In genomic region chr10:96369890-96370574, GRCh38 we compare ENCODE assay signal across 22 cellular contexts. TPM values are rescaled to one million over a fixed set of nuclear protein-coding genes. Genes with fewer than 3 reads are reported as not detected.
DNase-seq lines count a peak whose midpoint lies in the region; ATAC-seq, FAIRE-seq and TF ChIP-seq lines count a peak whose summit lies in the region.
"Had no signal": no experiment of that assay in that cellular context is flagged by ENCODE, and none has a peak within 500 bp of the region (broad histone marks: within the 10 kb centered on the region; RNA-seq: fewer than 3 reads in every experiment).

No MANE protein-coding gene starts in this region.

- H3K4me3 ChIP-seq in HepG2 (replicated peaks in 1 of 3; ENCODE audit: insufficient read depth in 1 of 3, low read depth in 2 of 3, low read length in 3 of 3) (no peak overlapping the region), right lobe of liver (no peak overlapping the region), Panc1 (ENCODE audit: low read depth in 2 of 2, low read length in 2 of 2) (peak overlapping the region; percentile 23 to 43)
- H3K4me3 ChIP-seq: GM12878, vagina had no signal

- H3K27me3 Mint-ChIP-seq in mesothelial cell of epicardium (ENCODE audit: low read depth) = peaks cover 11% of the 10 kb centered on the region
- peaks cover 12% of the 10 kb centered on the region for H3K27me3 Mint-ChIP-seq in HFFc6 (ENCODE audit: insufficient read depth)

- TF ChIP-seq CTCF in HepG2 (CRISPR knock-in tag; IDR thresholded peaks at IDR 0.05) (no peak), right lobe of liver (IDR thresholded peaks at IDR 0.05) (no peak), Panc1 (IDR thresholded peaks at IDR 0.05) (no peak), mesothelial cell of epicardium (IDR thresholded peaks at IDR 0.05; ENCODE audit: unreplicated experiment) (no peak), HFFc6 (IDR thresholded peaks at IDR 0.05) (no peak)

- in situ Hi-C loops in HepG2 (cut with HindIII; ENCODE audit: extremely low pct_ligation_motif_present, low pct_unique_long_range_greater_than_20kb) = no loop called here
- in situ Hi-C loops in Panc1 (cut with HindIII; ENCODE audit: low pct_unique_long_range_greater_than_20kb, low sequenced_read_pairs) = no loop called here

- H3K36me3 ChIP-seq in HepG2 (replicated peaks in 1 of 2; ENCODE audit: control insufficient read depth in 1 of 2, insufficient read depth in 2 of 2, low read length in 2 of 2) = no peaks in the 10 kb centered on the region
- H3K36me3 ChIP-seq in right lobe of liver = no peaks in the 10 kb centered on the region
- H3K36me3 ChIP-seq in Panc1 (ENCODE audit: control insufficient read depth, insufficient read depth, low read length) = no peaks in the 10 kb centered on the region
- H3K36me3 ChIP-seq: vagina had no signal

- H3K4me2 ChIP-seq in HepG2 (ENCODE audit: low read depth, low read length) = no peak overlapping the region

- H3K36me3 Mint-ChIP-seq in mesothelial cell of epicardium (no peaks in the 10 kb centered on the region), HFFc6 (ENCODE audit: low read depth) (no peaks in the 10 kb centered on the region)
- H3K36me3 Mint-ChIP-seq: activated naive CD4-positive, alpha-beta T cell treated with anti-CD3 and anti-CD28 coated beads, Interleukin-2, amount 10 ng/mL, durations not matched to agents 7 days and 5 days; CD4-positive, alpha-beta memory T cell; naive B cell had no signal

- WGBS in HepG2 (ENCODE audit: low lambda C conversion rate) = 52% methylated on average over 26 of the region's 38 CpGs
- WGBS in right lobe of liver (ENCODE audit: insufficient coverage, low coverage, low lambda C conversion rate, missing lambda C conversion rate) = 77% methylated on average over 11 of the region's 38 CpGs

- no peaks in the 10 kb centered on the region for H3K4me1 Mint-ChIP-seq in mesothelial cell of epicardium
- H3K4me1 Mint-ChIP-seq in HFFc6 (ENCODE audit: low read depth) = peaks cover 23% of the 10 kb centered on the region

- TF ChIP-seq EP300 in HepG2 (IDR thresholded peaks at IDR 0.05; ENCODE audit: low read depth in 2 of 2, low read length in 2 of 2) (no peak), HepG2 (CRISPR knock-in tag; IDR thresholded peaks at IDR 0.05; ENCODE audit: borderline replicate concordance) (no peak)

- no peak for TF ChIP-seq RAD21 in HepG2 (CRISPR knock-in tag; IDR thresholded peaks at IDR 0.05)

- intact Hi-C loops in HepG2 (cut with micrococcal nuclease; ENCODE audit: unreplicated experiment) (no loop called here), right lobe of liver (cut with DNase I) (loop anchor here in 1 of 2 donors (5.0 kb wide), 1 partner anchor 137 kb away; no protein-coding TSS in a partner anchor), Panc1 (cut with micrococcal nuclease; ENCODE audit: unreplicated experiment) (loop anchor here (10.0 kb wide), 1 partner anchor 275 kb away; no protein-coding TSS in a partner anchor)

- H3K9me3 ChIP-seq in HepG2 (ENCODE audit: low read length) (no peaks in the 10 kb centered on the region), right lobe of liver (no peaks in the 10 kb centered on the region), Panc1 (ENCODE audit: control insufficient read depth, insufficient read depth, low read depth, low read length) (no peaks in the 10 kb centered on the region)
- H3K9me3 ChIP-seq: vagina had no signal

- H2AFZ ChIP-seq in HepG2 (ENCODE audit: low read length) = no peak overlapping the region

- H3K27me3 ChIP-seq in HepG2 (ENCODE audit: control insufficient read depth in 1 of 2, insufficient read depth in 2 of 2, low read length in 2 of 2) = peaks cover 2 to 20% of the 10 kb centered on the region in 2 experiments; a peak in 3 of 5 replicates
- H3K27me3 ChIP-seq in right lobe of liver = no peaks in the 10 kb centered on the region
- H3K27me3 ChIP-seq in Panc1 (ENCODE audit: control insufficient read depth, insufficient read depth, low read length) = no peaks in the 10 kb centered on the region
- H3K27me3 ChIP-seq: vagina had no signal

- H3K27ac Mint-ChIP-seq in mesothelial cell of epicardium (no peak overlapping the region), HFFc6 (no peak overlapping the region)
- H3K27ac Mint-ChIP-seq: activated naive CD4-positive, alpha-beta T cell treated with anti-CD3 and anti-CD28 coated beads, Interleukin-2, amount 10 ng/mL, durations not matched to agents 7 days and 5 days; CD4-positive, alpha-beta memory T cell; dendritic cell treated with granulocyte-macrophage colony-stimulating factor and Interleukin-4, amounts not matched to agents 40 ng/mL and 50 ng/mL, for 4 days; naive B cell; T-helper 1 cell treated with Interleukin-12 subunit alpha and Interleukin-12 subunit beta and Interleukin-4 antibody, amounts not matched to agents 30 μg/mL and 1 μg/mL, for 36 hours had no signal

- ATAC-seq in HepG2 (peak; percentile 42), right lobe of liver (no peak), Panc1 (peak; percentile 77), esophagus mucosa (peak; percentile 74), GM21576 (IDR thresholded peaks at IDR 0.05; ENCODE audit: unreplicated experiment) (no peak)
- ATAC-seq: stimulated activated naive CD8-positive, alpha-beta T cell treated with anti-CD3 and anti-CD28 coated beads, Interleukin-15, Interleukin-2, amounts not matched to agents 100 U/mL and 50 U/mL, for 24 hours had no signal

- H3K9me3 Mint-ChIP-seq in mesothelial cell of epicardium (no peaks in the 10 kb centered on the region), HFFc6 (no peaks in the 10 kb centered on the region)
- H3K9me3 Mint-ChIP-seq: activated naive CD4-positive, alpha-beta T cell treated with anti-CD3 and anti-CD28 coated beads, Interleukin-2, amount 10 ng/mL, durations not matched to agents 7 days and 5 days; CD4-positive, alpha-beta memory T cell; dendritic cell treated with granulocyte-macrophage colony-stimulating factor and Interleukin-4, amounts not matched to agents 40 ng/mL and 50 ng/mL, for 4 days; naive B cell; T-helper 1 cell treated with Interleukin-12 subunit alpha and Interleukin-12 subunit beta and Interleukin-4 antibody, amounts not matched to agents 30 μg/mL and 1 μg/mL, for 36 hours had no signal

- CTCF ChIA-PET in HepG2 (lab: Yijun Ruan, JAX; ENCODE audit: low intra/inter-chr PET ratio, low total read pairs) = interaction anchor here (1.6 kb wide), 1 partner anchor 141 kb away, joined by 3 read pairs; no protein-coding TSS in a partner anchor
- CTCF ChIA-PET in Panc1 (lab: Charles Lee) = interaction anchor here (0.5 to 1.5 kb wide), 7 partner anchors 9 to 459 kb away, joined by 3 to 5 read pairs (median 3); partner anchors contain the start of genes OPALIN and TLL2

- H3K27ac ChIP-seq in HepG2 (ENCODE audit: extremely low read length, insufficient read depth, low read length) = no peak overlapping the region
- H3K27ac ChIP-seq in right lobe of liver = no peak overlapping the region
- peak overlapping the region; percentile 26; the same call in 1 of the 2 replicates for H3K27ac ChIP-seq in Panc1 (ENCODE audit: low read length)
- H3K27ac ChIP-seq: vagina had no signal

- TF ChIP-seq POLR2A in HepG2 (IDR thresholded peaks at IDR 0.05; ENCODE audit: insufficient read depth in 1 of 2, low read depth in 2 of 2, low read length in 2 of 2) = no peak
- TF ChIP-seq POLR2A in right lobe of liver (IDR thresholded peaks at IDR 0.05) = no peak

- BruUV-seq in HepG2 (replicated peaks; lab: Mats Ljungman, UMichigan) (no TSS peak), Panc1 (replicated peaks; lab: Mats Ljungman, UMichigan) (no TSS peak)

- no peak overlapping the region for H3K9ac ChIP-seq in HepG2 (ENCODE audit: insufficient read depth, low read depth, low read length)

- H3K4me1 ChIP-seq in HepG2 (ENCODE audit: insufficient read depth, low read length) = peaks cover 4% of the 10 kb centered on the region; the same call in 1 of the 2 replicates
- no peaks in the 10 kb centered on the region for H3K4me1 ChIP-seq in right lobe of liver
- peaks cover 22% of the 10 kb centered on the region for H3K4me1 ChIP-seq in Panc1 (ENCODE audit: control insufficient read depth, insufficient read depth, low read length)

- H3K4me3 Mint-ChIP-seq in mesothelial cell of epicardium (no peak overlapping the region), HFFc6 (no peak overlapping the region)
- H3K4me3 Mint-ChIP-seq: activated naive CD4-positive, alpha-beta T cell treated with anti-CD3 and anti-CD28 coated beads, Interleukin-2, amount 10 ng/mL, durations not matched to agents 7 days and 5 days; CD4-positive, alpha-beta memory T cell; dendritic cell treated with granulocyte-macrophage colony-stimulating factor and Interleukin-4, amounts not matched to agents 40 ng/mL and 50 ng/mL, for 4 days; naive B cell; T-helper 1 cell treated with Interleukin-12 subunit alpha and Interleukin-12 subunit beta and Interleukin-4 antibody, amounts not matched to agents 30 μg/mL and 1 μg/mL, for 36 hours had no signal

- FAIRE-seq in HepG2 (lab: Jason Lieb, UNC) = no peak
- no peak for FAIRE-seq in urothelium cell line (lab: Jason Lieb, UNC)

- POLR2A ChIA-PET in HepG2 (lab: Yijun Ruan, JAX) = no interaction called here
- POLR2A ChIA-PET in Panc1 (lab: Charles Lee) = no interaction called here

- DNase-seq in HepG2 (ENCODE audit: low spot score) = no peak
- DNase-seq in right lobe of liver = no peak
- no peak for DNase-seq in Panc1 (ENCODE audit: low read depth, low spot score)
- peak; percentile 80 for DNase-seq in urothelium cell line (ENCODE audit: low spot score)
- DNase-seq in mesothelial cell of epicardium (ENCODE audit: low spot score in 2 of 2, unreplicated experiment in 2 of 2) = no peak
- no peak for DNase-seq in HFFc6
- DNase-seq: left ventricle myocardium superior, NCI-H524 treated with DMSO at 0.1 percent for 48 hours had no signal

- H4K20me1 ChIP-seq in HepG2 (ENCODE audit: insufficient read depth, low read length) = no peaks in the 10 kb centered on the region

- no peaks in the 10 kb centered on the region for H3K79me2 ChIP-seq in HepG2 (ENCODE audit: insufficient read depth, low read length)

RNA-seq across cellular contexts. Expression of gene OPALIN, which starts 11.2 kb away (rescaled TPM):
- total RNA-seq in HepG2 (2016; rRNA removed; fragmentation: Illumina TruSeq; extraction: Trizol) (not detected in 2 replicates), right lobe of liver (not detected), Panc1 (2021; ENCODE audit: unreplicated experiment) (not detected), esophagus mucosa (not detected), mesothelial cell of epicardium (not detected in 3 replicates)
- total RNA-seq in HepG2 (2016; cell fraction: cytosol; rRNA removed; fragmentation: Illumina TruSeq; extraction: Trizol; ENCODE audit: low read depth) = not detected in 2 replicates
- not detected in 2 replicates for total RNA-seq in HepG2 (2016; cell fraction: insoluble cytoplasmic fraction; rRNA removed; fragmentation: Illumina TruSeq; extraction: Trizol)
- not detected in 2 replicates for total RNA-seq in HepG2 (2016; cell fraction: membrane; rRNA removed; fragmentation: Illumina TruSeq; extraction: Trizol)
- not detected in 2 replicates for total RNA-seq in HepG2 (2016; cell fraction: nucleus; rRNA removed; fragmentation: Illumina TruSeq; extraction: Trizol)
- not detected in 2 replicates for polyA plus RNA-seq in HepG2 (2011; rRNA removed)
- polyA plus RNA-seq in HepG2 (2011; cell fraction: cytosol; rRNA removed) = not detected in 2 replicates
- not detected in 2 replicates for polyA plus RNA-seq in HepG2 (2011; cell fraction: nucleus; rRNA removed)
- not detected in 2 replicates for polyA plus RNA-seq in HepG2 (2012)
- not detected in 2 replicates for polyA plus RNA-seq in HepG2 (2016; cell fraction: cytosol; fragmentation: Illumina TruSeq; extraction: Trizol; ENCODE audit: low read depth)
- polyA plus RNA-seq in HepG2 (2016; cell fraction: insoluble cytoplasmic fraction; fragmentation: Illumina TruSeq; extraction: Trizol; ENCODE audit: low read depth) = not detected in 2 replicates
- not detected in 2 replicates for polyA plus RNA-seq in HepG2 (2016; cell fraction: membrane; fragmentation: Illumina TruSeq; extraction: Trizol; ENCODE audit: low read depth)
- polyA plus RNA-seq in HepG2 (2016; cell fraction: nucleus; fragmentation: Illumina TruSeq; extraction: Trizol; ENCODE audit: insufficient read depth, low read depth) = not detected in 2 replicates
- not detected in 2 replicates for polyA minus RNA-seq in HepG2 (2011; rRNA and poly(A)+ RNA removed; ENCODE audit: low replicate concordance)
- not detected in 2 replicates for polyA minus RNA-seq in HepG2 (2011; cell fraction: cytosol; rRNA and poly(A)+ RNA removed)
- polyA minus RNA-seq in HepG2 (2011; cell fraction: nucleus; rRNA and poly(A)+ RNA removed) = not detected in 2 replicates
- polyA plus RNA-seq in Panc1 (2012; ENCODE audit: insufficient read length) = not detected
- total RNA-seq in HFFc6 (2021; fragmentation: NEBNext Ultra II Directional; extraction: Animal tissue kit (Norgen Biotek cat#: 25700)) = not detected
- total RNA-seq: CD4-positive, alpha-beta memory T cell; G401; GM12878; left ventricle myocardium superior; LHCN-M2; posterior vena cava; vagina had no signal
- polyA plus RNA-seq: AG04450; CD4-positive, alpha-beta memory T cell; GM12878 had no signal

Comparison
In these comparisons a context has a peak if more than half of its experiments do, and no peak if none do; other contexts are left out.
1. ATAC-seq: peak in HepG2 (single experiment), Panc1 (single experiment) and esophagus mucosa (single experiment); none in right lobe of liver (0 of 4) and GM21576 (single experiment).
2. H3K4me3 ChIP-seq: peak in Panc1 (2 of 2); none in HepG2 (0 of 3) and right lobe of liver (0 of 3).